In the genomic region with DNA sequence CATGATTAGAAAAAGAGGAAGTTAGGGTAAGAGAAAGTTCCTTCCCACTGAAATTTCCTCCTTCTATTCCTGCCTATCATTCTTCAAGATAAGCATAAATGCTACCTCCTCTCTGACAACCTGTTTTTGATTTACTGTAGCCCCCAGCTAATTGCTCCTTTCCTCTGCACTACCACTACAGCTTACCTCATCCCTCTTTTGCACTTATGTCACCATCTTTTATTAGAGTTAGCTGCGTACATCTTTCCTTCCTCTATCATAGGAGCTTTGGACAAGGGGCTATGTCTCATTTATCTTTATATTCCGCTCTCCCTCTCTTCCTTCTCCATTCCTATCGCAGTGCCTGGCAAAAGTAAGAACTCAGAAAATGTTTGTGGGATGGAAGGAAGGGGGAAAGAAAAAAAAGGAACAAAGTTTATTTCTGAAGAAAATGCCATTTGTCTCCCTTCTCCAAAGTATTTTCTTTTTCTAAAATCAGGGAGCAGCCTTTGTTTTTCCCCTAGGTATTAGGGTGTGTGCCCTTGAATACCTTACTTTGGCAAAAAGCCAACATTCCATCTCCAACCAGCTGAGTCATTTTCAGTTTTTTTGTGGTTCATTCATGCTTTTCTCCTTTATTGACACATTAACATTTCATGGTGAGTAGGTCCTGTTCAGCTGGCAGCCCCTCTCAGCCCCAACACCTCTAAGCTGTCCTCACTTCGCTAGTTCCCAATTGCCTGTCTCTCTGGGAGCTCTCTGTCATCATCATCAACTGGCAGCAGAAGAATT, we compare ENCODE assay signal across 11 cellular contexts.
DNase-seq lines count a peak whose midpoint lies in the region; ATAC-seq and TF ChIP-seq lines count a peak whose summit lies in the region.
"Had no signal": no experiment of that assay in that cellular context is flagged by ENCODE, and none has a peak within 500 bp of the region (broad histone marks: within the 10 kb centered on the region; RNA-seq: fewer than 3 reads in every experiment).

No MANE protein-coding gene starts in this region.

- no peaks in the 10 kb centered on the region for H4K20me1 ChIP-seq in OCI-LY1 (ENCODE audit: insufficient read depth, low read length)

- intact Hi-C loops in psoas muscle (cut with DNase I): no loop called here

- no peak overlapping the region; the same call in 1 of the 2 replicates for H3K4me2 ChIP-seq in OCI-LY1 (ENCODE audit: low read length)

- H3K36me3 ChIP-seq in OCI-LY1 (ENCODE audit: insufficient read depth, low read length) (no peaks in the 10 kb centered on the region; the same call in 1 of the 2 replicates), psoas muscle (ENCODE audit: insufficient read depth in 1 of 2, low read depth in 1 of 2) (no peaks in the 10 kb centered on the region)

- no peak for ATAC-seq in psoas muscle
- ATAC-seq in GM21529 (IDR thresholded peaks at IDR 0.05; ENCODE audit: unreplicated experiment): no peak

- H3K27ac ChIP-seq in OCI-LY1 (ENCODE audit: low read depth, low read length, poor library complexity, severe bottlenecking) (peak overlapping the region; percentile 20), psoas muscle (no peak overlapping the region)
- H3K27ac ChIP-seq: parathyroid adenoma had no signal

- no peak overlapping the region for H3K9ac ChIP-seq in OCI-LY1 (ENCODE audit: low read length)
- H3K9ac ChIP-seq: parathyroid adenoma had no signal

- in situ Hi-C loops in ACHN (cut with HindIII; ENCODE audit: low pct_ligation_motif_present, low pct_unique_long_range_greater_than_20kb, low sequenced_read_pairs): no loop called here

- TF ChIP-seq CTCF in OCI-LY1 (IDR thresholded peaks at IDR 0.05; ENCODE audit: low read length) (no peak), fibroblast of mammary gland (conservative IDR thresholded peaks at IDR 0.05; ENCODE audit: control insufficient read depth, insufficient read depth, low read depth, low read length) (no peak), psoas muscle (IDR thresholded peaks at IDR 0.05) (no peak)

- H3K4me3 ChIP-seq in OCI-LY1 (ENCODE audit: low read depth, low read length, poor library complexity, severe bottlenecking) (no peak overlapping the region), fibroblast of mammary gland (ENCODE audit: control insufficient read depth, low read depth, low read length) (no peak overlapping the region), psoas muscle (no peak overlapping the region)

- H3K9me3 ChIP-seq in OCI-LY1 (ENCODE audit: low read length): no peaks in the 10 kb centered on the region
- no peaks in the 10 kb centered on the region for H3K9me3 ChIP-seq in psoas muscle

- H3K79me2 ChIP-seq in OCI-LY1 (ENCODE audit: insufficient read depth, low read length): no peaks in the 10 kb centered on the region; the same call in 1 of the 2 replicates
- H3K79me2 ChIP-seq: parathyroid adenoma had no signal

- H3K27me3 ChIP-seq in OCI-LY1 (ENCODE audit: insufficient read depth, low read length): no peaks in the 10 kb centered on the region
- H3K27me3 ChIP-seq in psoas muscle (ENCODE audit: insufficient read depth in 3 of 3, low read length in 2 of 3): no peaks in the 10 kb centered on the region

- peaks cover 80% of the 10 kb centered on the region for H3K4me1 ChIP-seq in OCI-LY1 (ENCODE audit: insufficient read depth, low read length, severe bottlenecking)
- H3K4me1 ChIP-seq in psoas muscle: no peaks in the 10 kb centered on the region
- H3K4me1 ChIP-seq: parathyroid adenoma had no signal

- H3F3A ChIP-seq in OCI-LY1 (ENCODE audit: insufficient read depth, low read length): no peaks in the 10 kb centered on the region

- no peaks in the 10 kb centered on the region for H3K9me2 ChIP-seq in OCI-LY1 (ENCODE audit: low read depth, low read length)

- 52 to 59% (median 58%) methylated on average over 4 of the region's 4 CpGs for WGBS in psoas muscle, 3 donors

- no peak overlapping the region for H2AFZ ChIP-seq in OCI-LY1 (ENCODE audit: low read length)
- H2AFZ ChIP-seq: parathyroid adenoma had no signal

- DNase-seq in ACHN (peak; percentile 59), HPDE6-E6E7 (ENCODE audit: extremely low spot score) (peak; percentile 31), fibroblast of mammary gland (ENCODE audit: low read depth) (peak; percentile 38), psoas muscle (no peak), midbrain (lab: John Stamatoyannopoulos, UW) (no peak), DMS79 (lab: John Stamatoyannopoulos, UW) (no peak)
- DNase-seq: CD4-positive, CD25-positive, alpha-beta regulatory T cell; islet precursor cell had no signal

Comparison
In these comparisons a context has a peak if more than half of its experiments do, and no peak if none do; other contexts are left out.
1. DNase-seq: peak in ACHN (single experiment), HPDE6-E6E7 (single experiment) and fibroblast of mammary gland (single experiment); none in psoas muscle (0 of 2), midbrain (single experiment) and DMS79 (single experiment).